Comparison of ENCODE assay signal across 9 cellular contexts in genomic region chr6:55886185-55886836, GRCh38. TPM values are rescaled to one million over a fixed set of nuclear protein-coding genes. Genes with fewer than 3 reads are reported as not detected.
DNase-seq lines count a peak whose midpoint lies in the region; ATAC-seq, FAIRE-seq and TF ChIP-seq lines count a peak whose summit lies in the region.
"Had no signal": no experiment of that assay in that cellular context is flagged by ENCODE, and none has a peak within 500 bp of the region (broad histone marks: within the 10 kb centered on the region; RNA-seq: fewer than 3 reads in every experiment).

No MANE protein-coding gene starts in this region.

- no peaks in the 10 kb centered on the region for H3K9me3 ChIP-seq in body of pancreas

- peak; percentile 25 for FAIRE-seq in D721Med (lab: Jason Lieb, UNC)

- no peak for TF ChIP-seq POLR2A in body of pancreas (IDR thresholded peaks at IDR 0.05)

- H3K9ac ChIP-seq in KMS-11, result no peak overlapping the region

- no peak for ATAC-seq in body of pancreas

- no peak overlapping the region for H2AFZ ChIP-seq in KMS-11 (ENCODE audit: low read depth)

- no peaks in the 10 kb centered on the region for H3K79me2 ChIP-seq in KMS-11 (ENCODE audit: insufficient read depth, low read depth)

- WGBS in body of pancreas, 2 donors, result 53 to 57% methylated on average over 3 of the region's 3 CpGs

- H4K20me1 ChIP-seq in KMS-11 (ENCODE audit: insufficient read depth), result no peaks in the 10 kb centered on the region

- H3K36me3 ChIP-seq in KMS-11 (ENCODE audit: insufficient read depth) (no peaks in the 10 kb centered on the region), body of pancreas (replicated peaks in 1 of 2; ENCODE audit: insufficient read depth in 1 of 2, low read depth in 2 of 2) (no peaks in the 10 kb centered on the region)

- H3K4me3 ChIP-seq in KMS-11 (IDR thresholded peaks at IDR 0.05; ENCODE audit: insufficient read depth, low read depth, low read length), result no peak overlapping the region
- H3K4me3 ChIP-seq in body of pancreas, result no peak overlapping the region

- no peak overlapping the region for H3K27ac ChIP-seq in KMS-11
- no peak overlapping the region for H3K27ac ChIP-seq in body of pancreas

- H3K27me3 ChIP-seq in KMS-11 (ENCODE audit: insufficient read depth, low read depth), result 0 out of 2 replicates have a peak, but pooled peaks cover 4% of the 10 kb centered on the region
- H3K27me3 ChIP-seq in body of pancreas, result no peaks in the 10 kb centered on the region

- intact Hi-C loops in body of pancreas (cut with DNase I), result no loop called here

- H3K4me2 ChIP-seq in KMS-11, result no peak overlapping the region

- H3K4me1 ChIP-seq in KMS-11 (ENCODE audit: low read depth, poor library complexity, severe bottlenecking) (peaks cover 22% of the 10 kb centered on the region), body of pancreas (peaks cover 13% of the 10 kb centered on the region)

- DNase-seq in D721Med (ENCODE audit: insufficient read length, low spot score) (no peak), body of pancreas (no peak), lung microvascular endothelial cell (ENCODE audit: low read depth in 2 of 2) (peak; percentile 19 to 24), iPS-NIHi11 (ENCODE audit: low spot score) (no peak), nucleus accumbens (lab: John Stamatoyannopoulos, UW) (no peak), SK-N-DZ (ENCODE audit: low spot score) (no peak)
- no peak for DNase-seq in activated effector memory CD4-positive, alpha-beta T cell treated with anti-CD3 and anti-CD28 coated beads, Interleukin-2, amount 50 U/mL, for 16 hours
- DNase-seq: activated B cell treated with CpG ODN at 0.5 μM for 24 hours had no signal

- TF ChIP-seq CTCF in D721Med (IDR thresholded peaks at IDR 0.05; ENCODE audit: insufficient read depth, missing control alignments), result peak; percentile 55
- TF ChIP-seq CTCF in KMS-11 (conservative IDR thresholded peaks at IDR 0.05; ENCODE audit: low read depth, low read length), result peak; percentile 55
- TF ChIP-seq CTCF in body of pancreas (IDR thresholded peaks at IDR 0.05), result peak in 6 of 7 experiments; percentile 21 to 49 (median 40)

RNA-seq across cellular contexts. Expression of gene BMP5, which starts 10.9 kb away (rescaled TPM):
- 1 to 10 TPM in 1 of 2 donors, under 1 TPM in 1; 0.99 to 1.6 TPM for total RNA-seq in body of pancreas
- total RNA-seq in lung microvascular endothelial cell, result not detected in 2 replicates
- polyA plus RNA-seq in SK-N-DZ (2014; cell fraction: cytosol; rRNA removed), result 0.09 and 0.13 TPM in 2 replicates
- 0.28 and 0.35 TPM in 2 replicates for polyA plus RNA-seq in SK-N-DZ (2014; cell fraction: nucleus; rRNA removed)
- total RNA-seq: activated B cell treated with CpG ODN at 0.5 μM for 24 hours had no signal

Comparison
In these comparisons a context has a peak if more than half of its experiments do, and no peak if none do; other contexts are left out.
1. DNase-seq: peak in lung microvascular endothelial cell (2 of 2); none in D721Med (single experiment), body of pancreas (0 of 4), iPS-NIHi11 (single experiment), activated effector memory CD4-positive, alpha-beta T cell treated with anti-CD3 and anti-CD28 coated beads, Interleukin-2, amount 50 U/mL, for 16 hours (single experiment), nucleus accumbens (0 of 56) and SK-N-DZ (single experiment).
2. Peak in every context shown above with its lines, with median percentiles within 50 percentile points of each other: CTCF ChIP-seq.